8 cellular contexts compared by ENCODE assay signal in genomic region chr6:52304917-52305316, GRCh38. TPM values are rescaled to one million over a fixed set of nuclear protein-coding genes. Genes with fewer than 3 reads are reported as not detected.
A peak's percentile ranks its signal among the peaks of the same experiment; 100 is the strongest.
DNase-seq lines count a peak whose midpoint lies in the region; ATAC-seq, FAIRE-seq and TF ChIP-seq lines count a peak whose summit lies in the region.

No MANE protein-coding gene starts in this region.

- H3K27me3 ChIP-seq in Loucy (ENCODE audit: insufficient read depth, low read length, poor library complexity, severe bottlenecking) = no peaks in the 10 kb centered on the region
- H3K27me3 ChIP-seq in pancreas = no peaks in the 10 kb centered on the region
- H3K27me3 ChIP-seq in WERI-Rb-1 (ENCODE audit: insufficient read depth, low read depth, severe bottlenecking) = no peaks in the 10 kb centered on the region
- H3K27me3 ChIP-seq in prostate gland (replicated peaks; ENCODE audit: insufficient read depth) = no peaks in the 10 kb centered on the region

- FAIRE-seq in pancreas (lab: Jason Lieb, UNC) = no peak

- H3K4me2 ChIP-seq in Loucy (ENCODE audit: low read depth, low read length, poor library complexity, severe bottlenecking) = peak overlapping the region; percentile 76

- TF ChIP-seq POLR2A in prostate gland (IDR thresholded peaks at IDR 0.05) = no peak

- peak overlapping the region; percentile 53; the same call in 1 of the 2 replicates for H2AFZ ChIP-seq in Loucy (ENCODE audit: low read length)

- peak overlapping the region in 3 of 4 donors; percentile 24 to 53 (median 52) for H3K27ac ChIP-seq in pancreas
- H3K27ac ChIP-seq in WERI-Rb-1 = no peak overlapping the region
- H3K27ac ChIP-seq in prostate gland = no peak overlapping the region

- H3F3A ChIP-seq in Loucy (ENCODE audit: low read depth) = peaks cover 5% of the 10 kb centered on the region; the same call in 1 of the 2 replicates

- ATAC-seq in GM21423 (IDR thresholded peaks at IDR 0.05; ENCODE audit: unreplicated experiment) (peak; percentile 66), esophagus mucosa (peak; percentile 35), pancreas (peak in 3 of 4 donors; percentile 68 to 82 (median 82))

- no peaks in the 10 kb centered on the region for H3K9me2 ChIP-seq in Loucy (replicated peaks; ENCODE audit: low read depth, low read length)

- no peaks in the 10 kb centered on the region for H3K9me3 ChIP-seq in Loucy (ENCODE audit: insufficient read depth, low read depth, low read length)
- H3K9me3 ChIP-seq in pancreas = no peaks in the 10 kb centered on the region
- H3K9me3 ChIP-seq in WERI-Rb-1 (ENCODE audit: severe bottlenecking) = peaks cover 4% of the 10 kb centered on the region
- H3K9me3 ChIP-seq in prostate gland = no peaks in the 10 kb centered on the region

- H3K36me3 ChIP-seq in Loucy (ENCODE audit: insufficient read depth, low read length) (no peaks in the 10 kb centered on the region), pancreas (no peaks in the 10 kb centered on the region), WERI-Rb-1 (no peaks in the 10 kb centered on the region), prostate gland (no peaks in the 10 kb centered on the region)

- TF ChIP-seq CTCF in Loucy (conservative IDR thresholded peaks at IDR 0.05; ENCODE audit: low read length) (no peak), pancreas (IDR thresholded peaks at IDR 0.05) (no peak), WERI-Rb-1 (IDR thresholded peaks at IDR 0.05; ENCODE audit: low read depth, low read length) (no peak), prostate gland (IDR thresholded peaks at IDR 0.05) (no peak)

- 36 to 48% methylated on average over 2 of the region's 2 CpGs for WGBS in pancreas, 2 donors
- WGBS in prostate gland = 44% methylated on average over 2 of the region's 2 CpGs

- H3K4me3 ChIP-seq in Loucy (ENCODE audit: low read length, poor library complexity, severe bottlenecking) (peak overlapping the region; percentile 44), pancreas (no peak overlapping the region), WERI-Rb-1 (ENCODE audit: low read depth, low read length) (no peak overlapping the region), prostate gland (no peak overlapping the region)

- H3K4me1 ChIP-seq in Loucy (ENCODE audit: insufficient read depth, low read length, poor library complexity, severe bottlenecking) = peaks cover 47% of the 10 kb centered on the region
- peaks cover 0 to 3% (median 0%) of the 10 kb centered on the region in 3 donors for H3K4me1 ChIP-seq in pancreas
- no peaks in the 10 kb centered on the region for H3K4me1 ChIP-seq in prostate gland (replicated peaks)

- DNase-seq in EH (ENCODE audit: low read depth) (peak; percentile 59), pancreas (no peak), WERI-Rb-1 (no peak), prostate gland (ENCODE audit: low spot score) (no peak), Kasumi-1 (lab: John Stamatoyannopoulos, UW) (no peak)

- H3K79me2 ChIP-seq in Loucy (ENCODE audit: insufficient read depth, low read length) = 0 out of 2 replicates have a peak, but pooled peaks cover 4% of the 10 kb centered on the region

- intact Hi-C loops in pancreas (cut with DNase I) = no loop called here
- intact Hi-C loops in prostate gland (cut with DNase I) = no loop called here

- H4K20me1 ChIP-seq in Loucy (ENCODE audit: insufficient read depth, low read length, poor library complexity, severe bottlenecking) = no peaks in the 10 kb centered on the region

- peak overlapping the region; percentile 42 for H3K9ac ChIP-seq in Loucy (ENCODE audit: low read depth, low read length, poor library complexity, severe bottlenecking)

RNA-seq across cellular contexts. Expression of gene MCM3, which starts 20.4 kb away (rescaled TPM):
- 30.3 TPM for total RNA-seq in esophagus mucosa
- total RNA-seq in pancreas = 10 to 100 TPM in 4 of 6 donors, 1 to 10 TPM in 2; 7.0 to 19.4 (median 12.1) TPM
- 10 to 100 TPM in 1 of 2 donors, 1 to 10 TPM in 1; 7.4 to 13.6 TPM for polyA plus RNA-seq in pancreas
- total RNA-seq in prostate gland = 10 to 100 TPM; 33.6 to 51.1 TPM

RNA-seq across cellular contexts. Expression of gene PAQR8, which starts 57.0 kb away (rescaled TPM):
- 3.5 TPM for total RNA-seq in esophagus mucosa
- 1 to 10 TPM in 4 of 6 donors, under 1 TPM in 2; 0.71 to 6.1 (median 2.0) TPM for total RNA-seq in pancreas
- 1 to 10 TPM in 1 of 2 donors, under 1 TPM in 1; 0.87 to 2.7 TPM for polyA plus RNA-seq in pancreas
- total RNA-seq in prostate gland = 10 to 100 TPM in 1 of 2 donors, 1 to 10 TPM in 1; 9.9 to 15.8 TPM

Comparison
In these comparisons a context has a peak if more than half of its experiments do, and no peak if none do; other contexts are left out.
1. H3K27ac ChIP-seq: peak in pancreas (3 of 4); none in WERI-Rb-1 (single experiment) and prostate gland (0 of 2).
2. Peak in every context shown above with its lines, with median percentiles within 50 percentile points of each other: ATAC-seq.